ENCODE assay signal across 16 cellular contexts in the genomic region with DNA sequence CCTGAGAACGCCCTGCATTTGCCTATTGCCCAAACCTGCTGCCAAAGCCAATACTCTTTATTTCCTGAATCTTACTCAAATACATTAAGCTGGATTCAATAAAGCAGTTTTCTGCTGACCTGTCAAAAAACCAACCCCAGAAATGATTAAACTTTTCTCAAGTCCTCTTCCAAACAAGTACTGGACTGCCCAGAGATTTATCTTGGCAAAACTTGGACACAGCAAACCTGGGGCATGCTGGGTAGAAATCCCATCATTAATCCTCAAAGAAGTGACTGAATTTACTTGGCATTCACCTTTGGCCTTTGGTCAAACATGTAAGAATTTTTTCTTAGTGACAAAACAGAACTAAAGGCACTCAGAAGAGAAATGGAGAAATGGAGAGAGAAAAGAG.
DNase-seq lines count a peak whose midpoint lies in the region; ATAC-seq, FAIRE-seq and TF ChIP-seq lines count a peak whose summit lies in the region.
"Had no signal": no experiment of that assay in that cellular context is flagged by ENCODE, and none has a peak within 500 bp of the region (broad histone marks: within the 10 kb centered on the region; RNA-seq: fewer than 3 reads in every experiment).

No MANE protein-coding gene starts in this region.

- H3K9ac ChIP-seq in GM23248: peak overlapping the region; percentile 67
- H3K9ac ChIP-seq: neural progenitor cell had no signal

- peak overlapping the region; percentile 60 for H3K4me2 ChIP-seq in GM23248 (ENCODE audit: unreplicated experiment)
- H3K4me2 ChIP-seq: neural progenitor cell had no signal

- ATAC-seq in thoracic aorta (ENCODE audit: insufficient number of reproducible peaks, low FRiP score, low read depth): peak; percentile 71
- ATAC-seq: HCT116 had no signal

- H3K36me3 ChIP-seq in GM23248 (ENCODE audit: low read depth): no peaks in the 10 kb centered on the region
- H3K36me3 ChIP-seq in thoracic aorta: no peaks in the 10 kb centered on the region
- no peaks in the 10 kb centered on the region for H3K36me3 ChIP-seq in small intestine (ENCODE audit: control insufficient read depth in 2 of 2, insufficient read depth in 2 of 2, low read length in 2 of 2)
- H3K36me3 ChIP-seq: neural progenitor cell, uterus had no signal

- FAIRE-seq in small intestine (lab: Jason Lieb, UNC): no peak

- H3K27me3 ChIP-seq in GM23248 (replicated peaks; ENCODE audit: insufficient read depth) (no peaks in the 10 kb centered on the region), thoracic aorta (replicated peaks; ENCODE audit: insufficient read depth) (no peaks in the 10 kb centered on the region), small intestine (ENCODE audit: control insufficient read depth in 2 of 2, insufficient read depth in 2 of 2, low read length in 2 of 2) (no peaks in the 10 kb centered on the region)
- H3K27me3 ChIP-seq: neural progenitor cell, uterus had no signal

- 0 out of 2 replicates have a peak, but pooled peaks cover 3% of the 10 kb centered on the region for H3K9me2 ChIP-seq in GM23248 (ENCODE audit: insufficient read depth)

- H3K4me3 ChIP-seq in GM23248 (no peak overlapping the region), astrocyte of the cerebellum (ENCODE audit: low read depth, low read length) (no peak overlapping the region), thoracic aorta (no peak overlapping the region), small intestine (ENCODE audit: low read depth in 1 of 2, low read length in 2 of 2) (no peak overlapping the region)
- H3K4me3 ChIP-seq: neural progenitor cell, uterus had no signal

- H3K79me2 ChIP-seq in GM23248 (ENCODE audit: insufficient read depth): no peaks in the 10 kb centered on the region

- no peak for TF ChIP-seq CTCF in astrocyte of the cerebellum (IDR thresholded peaks at IDR 0.05; ENCODE audit: low read depth, low read length, missing control alignments)
- TF ChIP-seq CTCF in thoracic aorta (IDR thresholded peaks at IDR 0.05): no peak

- H3K4me1 ChIP-seq in GM23248 (ENCODE audit: insufficient read depth): peaks cover 56% of the 10 kb centered on the region
- H3K4me1 ChIP-seq in thoracic aorta (ENCODE audit: control insufficient read depth in 1 of 2, low read depth in 2 of 2): peaks cover 12 to 18% of the 10 kb centered on the region in 2 donors
- no peaks in the 10 kb centered on the region for H3K4me1 ChIP-seq in small intestine (ENCODE audit: control insufficient read depth in 2 of 2, insufficient read depth in 1 of 2, low read depth in 1 of 2, low read length in 1 of 2)
- H3K4me1 ChIP-seq: neural progenitor cell, uterus had no signal

- H3K27ac ChIP-seq in GM23248: peak overlapping the region; percentile 95
- H3K27ac ChIP-seq in thoracic aorta: peak overlapping the region in 1 of 2 donors; percentile 38
- H3K27ac ChIP-seq in small intestine (ENCODE audit: low read depth in 1 of 2, low read length in 1 of 2): no peak overlapping the region
- H3K27ac ChIP-seq: neural progenitor cell, uterus had no signal

- peaks cover 46% of the 10 kb centered on the region for H3F3A ChIP-seq in GM23248 (ENCODE audit: insufficient read depth)

- no peak overlapping the region for H2AFZ ChIP-seq in GM23248
- H2AFZ ChIP-seq: neural progenitor cell had no signal

- peak; percentile 73 for DNase-seq in GM23248
- peak; percentile 44 for DNase-seq in astrocyte of the cerebellum (ENCODE audit: low read depth)
- DNase-seq in fibroblast of the conjunctiva (ENCODE audit: low read depth): peak; percentile 35
- no peak for DNase-seq in thoracic aorta (ENCODE audit: low spot score)
- no peak for DNase-seq in small intestine
- no peak for DNase-seq in NCI-H524 treated with DMSO at 0.1 percent for 48 hours (lab: John Stamatoyannopoulos, UW)
- DNase-seq in effector CD4-positive, alpha-beta T cell: no peak
- DNase-seq: activated T-cell treated with anti-CD3 and anti-CD28 coated beads, Interleukin-2, amount 50 U/mL, for 48 hours; CD4-positive, alpha-beta memory T cell; dermis blood vessel endothelial cell; foreskin melanocyte; NCI-H1105; stimulated activated naive CD4-positive, alpha-beta T cell; uterus had no signal

- no peaks in the 10 kb centered on the region for H4K20me1 ChIP-seq in GM23248 (ENCODE audit: insufficient read depth)

- no peaks in the 10 kb centered on the region for H3K9me3 ChIP-seq in GM23248 (ENCODE audit: low read depth)
- H3K9me3 ChIP-seq in thoracic aorta: no peaks in the 10 kb centered on the region
- H3K9me3 ChIP-seq in small intestine (ENCODE audit: control insufficient read depth, low read depth): no peaks in the 10 kb centered on the region
- H3K9me3 ChIP-seq: uterus had no signal

- in situ Hi-C loops in GM23248 (cut with MboI) (no loop called here), astrocyte of the cerebellum (cut with HindIII; ENCODE audit: low sequenced_read_pairs) (no loop called here)

- WGBS in GM23248 (ENCODE audit: low coverage in 1 of 2, low lambda C conversion rate in 2 of 2, missing lambda C conversion rate in 2 of 2), 2 experiments: 10 to 23% methylated on average over 1 of the region's 1 CpG
- WGBS in small intestine, 3 donors: 63 to 78% (median 73%) methylated on average over 1 of the region's 1 CpG

Comparison
In these comparisons a context has a peak if more than half of its experiments do, and no peak if none do; other contexts are left out.
1. DNase-seq: peak in GM23248 (single experiment), astrocyte of the cerebellum (single experiment) and fibroblast of the conjunctiva (single experiment); none in thoracic aorta (single experiment), small intestine (single experiment), NCI-H524 treated with DMSO at 0.1 percent for 48 hours (single experiment) and effector CD4-positive, alpha-beta T cell (single experiment).